In genomic region chr22:50470491-50470890, GRCh38 we compare ENCODE assay signal across 8 cellular contexts. TPM values are rescaled to one million over a fixed set of nuclear protein-coding genes. Genes with fewer than 3 reads are reported as not detected.
DNase-seq lines count a peak whose midpoint lies in the region; ATAC-seq and TF ChIP-seq lines count a peak whose summit lies in the region.

No MANE protein-coding gene starts in this region.

- no peaks in the 10 kb centered on the region for H3K9me3 Mint-ChIP-seq in activated T-helper 17 cell treated with anti-CD3 and anti-CD28 coated beads, Interleukin-2, amount 50 U/mL, for 72 hours

- peak overlapping the region; percentile 86 for H3K4me3 Mint-ChIP-seq in activated T-helper 17 cell treated with anti-CD3 and anti-CD28 coated beads, Interleukin-2, amount 50 U/mL, for 72 hours

- H3K27me3 ChIP-seq in BLaER1 treated with 17β-estradiol and CSF1 and Interleukin-3, amounts not matched to agents 10 nM and 100 nM: peaks cover 0 to 7% (median 0%) of the 10 kb centered on the region in 11 experiments; a peak in 2 of 22 replicates

- TF ChIP-seq CTCF in mucosa of descending colon (IDR thresholded peaks at IDR 0.05): no peak
- TF ChIP-seq CTCF in GM20000 (IDR thresholded peaks at IDR 0.05; ENCODE audit: extremely low read depth, missing control alignments): no peak

- DNase-seq in mucosa of descending colon (peak; percentile 64 to 83 (median 72)), GM20000 (ENCODE audit: low spot score) (no peak), kidney glomerular epithelial cell (lab: John Stamatoyannopoulos, UW) (no peak)

- H3K27me3 Mint-ChIP-seq in activated T-helper 17 cell treated with anti-CD3 and anti-CD28 coated beads, Interleukin-2, amount 50 U/mL, for 72 hours: no peaks in the 10 kb centered on the region

- intact Hi-C loops in mucosa of descending colon (cut with DNase I, micrococcal nuclease): no loop called here

- peak overlapping the region; percentile 92 for H3K27ac Mint-ChIP-seq in activated T-helper 17 cell treated with anti-CD3 and anti-CD28 coated beads, Interleukin-2, amount 50 U/mL, for 72 hours

- peaks cover 30% of the 10 kb centered on the region for H3K36me3 Mint-ChIP-seq in activated T-helper 17 cell treated with anti-CD3 and anti-CD28 coated beads, Interleukin-2, amount 50 U/mL, for 72 hours (ENCODE audit: low read depth)

- H3K4me1 ChIP-seq in BLaER1 treated with 17β-estradiol and CSF1 and Interleukin-3, amounts not matched to agents 10 nM and 100 nM: peaks cover 67 to 84% (median 82%) of the 10 kb centered on the region in 10 experiments
- peaks cover 56% of the 10 kb centered on the region for H3K4me1 ChIP-seq in mucosa of descending colon (ENCODE audit: low read depth)

- H3K4me2 ChIP-seq in BLaER1 treated with 17β-estradiol and CSF1 and Interleukin-3, amounts not matched to agents 10 nM and 100 nM: peak overlapping the region; percentile 87 to 100 (median 98)

- ATAC-seq in HG03108 (IDR thresholded peaks at IDR 0.05; ENCODE audit: unreplicated experiment) (peak; percentile 4), mucosa of descending colon (peak; percentile 64), GM18502 (IDR thresholded peaks at IDR 0.05; ENCODE audit: poor library complexity, unreplicated experiment) (no peak), HG02938 (IDR thresholded peaks at IDR 0.05; ENCODE audit: unreplicated experiment) (no peak)
- ATAC-seq in activated T-helper 17 cell treated with anti-CD3 and anti-CD28 coated beads, Interleukin-2, amount 50 U/mL, for 72 hours (replicated peaks): no peak

- H3K9me3 ChIP-seq in BLaER1 treated with 17β-estradiol and CSF1 and Interleukin-3, amounts not matched to agents 10 nM and 100 nM (replicated peaks in 1 of 11): no peaks in the 10 kb centered on the region
- H3K9me3 ChIP-seq in mucosa of descending colon: no peaks in the 10 kb centered on the region

- H3K4me1 Mint-ChIP-seq in activated T-helper 17 cell treated with anti-CD3 and anti-CD28 coated beads, Interleukin-2, amount 50 U/mL, for 72 hours: peaks cover 21% of the 10 kb centered on the region

- peak overlapping the region in 10 of 11 experiments; percentile 15 to 90 (median 76); a peak in 18 of 22 replicates for H3K27ac ChIP-seq in BLaER1 treated with 17β-estradiol and CSF1 and Interleukin-3, amounts not matched to agents 10 nM and 100 nM

- H3K36me3 ChIP-seq in BLaER1 treated with 17β-estradiol and CSF1 and Interleukin-3, amounts not matched to agents 10 nM and 100 nM: peaks cover 19 to 32% (median 20%) of the 10 kb centered on the region in 11 experiments
- H3K36me3 ChIP-seq in mucosa of descending colon (ENCODE audit: low read depth): peaks cover 10% of the 10 kb centered on the region

- H4K20me1 ChIP-seq in BLaER1 treated with 17β-estradiol and CSF1 and Interleukin-3, amounts not matched to agents 10 nM and 100 nM: peaks cover 83 to 89% (median 88%) of the 10 kb centered on the region in 11 experiments

- peak overlapping the region; percentile 35 to 94 (median 62); a peak in 20 of 22 replicates for H3K9ac ChIP-seq in BLaER1 treated with 17β-estradiol and CSF1 and Interleukin-3, amounts not matched to agents 10 nM and 100 nM

- H3K4me3 ChIP-seq in BLaER1 treated with 17β-estradiol and CSF1 and Interleukin-3, amounts not matched to agents 10 nM and 100 nM: peak overlapping the region in 8 of 10 experiments; percentile 13 to 53 (median 39); a peak in 13 of 20 replicates
- H3K4me3 ChIP-seq in mucosa of descending colon: no peak overlapping the region

RNA-seq across cellular contexts. Expression of gene SBF1, which starts 4.3 kb away (rescaled TPM):
- total RNA-seq in activated T-helper 17 cell treated with anti-CD3 and anti-CD28 coated beads, Interleukin-2, amount 50 U/mL, for 72 hours: 100 to 1,000 TPM in 1 of 2 donors, 10 to 100 TPM in 1; 84.2 to 126 TPM
- 10 to 100 TPM; 76.1 to 91.9 (median 84.3) TPM for total RNA-seq in mucosa of descending colon

RNA-seq across cellular contexts. Expression of gene ADM2, which starts 10.9 kb away (rescaled TPM):
- total RNA-seq in activated T-helper 17 cell treated with anti-CD3 and anti-CD28 coated beads, Interleukin-2, amount 50 U/mL, for 72 hours: 1 to 10 TPM; 1.3 to 3.7 TPM
- total RNA-seq in mucosa of descending colon: 1 to 10 TPM in 2 of 3 donors, under 1 TPM in 1; 0.95 to 3.9 (median 1.4) TPM

RNA-seq across cellular contexts. Expression of gene MIOX, which starts 16.2 kb away (rescaled TPM):
- under 1 TPM; 0.24 to 0.53 TPM for total RNA-seq in activated T-helper 17 cell treated with anti-CD3 and anti-CD28 coated beads, Interleukin-2, amount 50 U/mL, for 72 hours
- not detected for total RNA-seq in mucosa of descending colon

RNA-seq across cellular contexts. Expression of gene LMF2, which starts 37.0 kb away (rescaled TPM):
- 10 to 100 TPM; 61.3 to 89.0 TPM for total RNA-seq in activated T-helper 17 cell treated with anti-CD3 and anti-CD28 coated beads, Interleukin-2, amount 50 U/mL, for 72 hours
- 10 to 100 TPM; 57.8 to 66.4 (median 60.7) TPM for total RNA-seq in mucosa of descending colon

RNA-seq across cellular contexts. Expression of gene NCAPH2, which starts 37.5 kb away (rescaled TPM):
- total RNA-seq in activated T-helper 17 cell treated with anti-CD3 and anti-CD28 coated beads, Interleukin-2, amount 50 U/mL, for 72 hours: 100 to 1,000 TPM; 112 to 138 TPM
- total RNA-seq in mucosa of descending colon: 10 to 100 TPM; 32.1 to 41.2 (median 34.0) TPM

Comparison
In these comparisons a context has a peak if more than half of its experiments do, and no peak if none do; other contexts are left out.
1. ATAC-seq: peak in HG03108 (single experiment) and mucosa of descending colon (single experiment); none in activated T-helper 17 cell treated with anti-CD3 and anti-CD28 coated beads, Interleukin-2, amount 50 U/mL, for 72 hours (single experiment), GM18502 (single experiment) and HG02938 (single experiment).
2. DNase-seq: peak in mucosa of descending colon (3 of 3); none in GM20000 (single experiment) and kidney glomerular epithelial cell (single experiment).